In the genomic region with DNA sequence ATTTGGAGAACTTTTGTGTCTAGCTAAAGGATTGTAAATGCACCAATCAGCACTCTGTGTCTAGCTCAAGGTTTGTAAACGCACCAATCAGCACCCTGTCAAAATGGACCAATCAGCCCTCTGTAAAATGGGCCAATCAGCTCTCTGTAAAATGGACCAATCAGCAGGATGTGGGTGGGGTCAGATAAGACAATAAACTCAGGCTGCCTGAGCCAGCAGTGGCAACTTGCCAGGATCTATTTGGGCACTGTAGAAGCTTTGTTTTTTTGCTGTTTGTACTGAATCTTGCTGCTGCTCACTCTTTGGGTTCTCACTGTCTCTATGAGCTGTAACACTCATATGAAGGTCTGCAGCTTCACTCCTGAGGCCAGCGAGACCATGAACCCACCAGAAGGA, we compare ENCODE assay signal across 8 cellular contexts. TPM values are rescaled to one million over a fixed set of nuclear protein-coding genes. Genes with fewer than 3 reads are reported as not detected.
DNase-seq lines count a peak whose midpoint lies in the region; ATAC-seq and TF ChIP-seq lines count a peak whose summit lies in the region.
"Not testable (repeated sequence)": the region's sequence is repeated elsewhere in the genome, so short reads cannot be mapped to it uniquely, and the experiment has no call there.

No MANE protein-coding gene starts in this region.

- not testable (repeated sequence) for H3K9me3 ChIP-seq in BE2C, testis

- not testable (repeated sequence) for H3K4me3 ChIP-seq in BE2C (ENCODE audit: low read depth, low read length); testis

- H3K27ac ChIP-seq in testis: peak overlapping the region; percentile 31 to 40

- H3K4me1 ChIP-seq in BE2C: not testable (repeated sequence)
- peaks cover 12% of the 10 kb centered on the region for H3K4me1 ChIP-seq in testis

- DNase-seq in BE2C (peak; percentile 37), G401 (ENCODE audit: low spot score) (peak; percentile 10), NCI-H69 (lab: John Stamatoyannopoulos, UW) (peak; percentile 47), dermis blood vessel endothelial cell (peak; percentile 45), head of caudate nucleus (peak in 31 of 42 donors; percentile 9 to 71 (median 43)), pons (ENCODE audit: low spot score) (peak; percentile 82), testis (peak; percentile 86)
- not testable (repeated sequence) for DNase-seq in WTC11 (ENCODE audit: low spot score)

- H3K4me3 Mint-ChIP-seq in WTC11: not testable (repeated sequence)

- H3K27me3 ChIP-seq in BE2C, testis: not testable (repeated sequence)

- not testable (repeated sequence) for H3K4me1 Mint-ChIP-seq in WTC11

- not testable (repeated sequence) for TF ChIP-seq POLR2A in testis (IDR thresholded peaks at IDR 0.05)

- H3K27ac Mint-ChIP-seq in WTC11: not testable (repeated sequence)

- not testable (repeated sequence) for TF ChIP-seq CTCF in BE2C (IDR thresholded peaks at IDR 0.05; ENCODE audit: low read depth, low read length); WTC11 (IDR thresholded peaks at IDR 0.05); testis (IDR thresholded peaks at IDR 0.05)

- CTCF ChIA-PET in WTC11 (lab: Charles Lee): not testable (repeated sequence)

- H3K36me3 ChIP-seq in BE2C; testis (ENCODE audit: low read depth, missing control alignments): not testable (repeated sequence)

- H3K36me3 Mint-ChIP-seq in WTC11: peaks cover 32% of the 10 kb centered on the region

- WGBS in testis, 2 donors: 70 to 76% methylated on average over 2 of the region's 2 CpGs

- H3K9me3 Mint-ChIP-seq in WTC11: peaks cover 58% of the 10 kb centered on the region

- POLR2A ChIA-PET in WTC11 (lab: Charles Lee): not testable (repeated sequence)

- in situ Hi-C loops in G401 (cut with HindIII; ENCODE audit: low sequenced_read_pairs): not testable (repeated sequence)

- not testable (repeated sequence) for ATAC-seq in WTC11

- not testable (repeated sequence) for H3K27me3 Mint-ChIP-seq in WTC11 (ENCODE audit: low read depth)

- intact Hi-C loops in head of caudate nucleus (cut with DNase I); testis (cut with DNase I; ENCODE audit: low total_unique reads): not testable (repeated sequence)

TF ChIP-seq in WTC11, 78 proteins besides CTCF, POLR2A, EP300 and RAD21:
- 0 out of 2 replicates have a peak, but pooled peaks have one; percentile 23 for TF ChIP-seq NFYB (CRISPR knock-in tag; conservative IDR thresholded peaks at IDR 0.05; ENCODE audit: low read depth)
TF ChIP-seq in WTC11: peak in this region for 1; not testable (repeated sequence) for 77.

RNA-seq across cellular contexts. Expression of gene PARP1, which starts 56.7 kb away (rescaled TPM):
- 193 TPM for polyA plus RNA-seq in BE2C (2012; ENCODE audit: insufficient read depth, insufficient read length, low read depth)
- 156 and 218 TPM in 2 replicates for total RNA-seq in G401 (2014; rRNA removed; shearing (Covaris generic))
- total RNA-seq in WTC11 (2021): 366 to 376 TPM (median 371 TPM) in 3 replicates
- total RNA-seq in dermis blood vessel endothelial cell: 126 and 190 TPM in 2 replicates
- 100 to 1,000 TPM; 199 to 224 TPM for total RNA-seq in testis
- 109 TPM for polyA plus RNA-seq in testis (ENCODE audit: insufficient read depth, low read depth, low replicate concordance)
